In the genomic region with DNA sequence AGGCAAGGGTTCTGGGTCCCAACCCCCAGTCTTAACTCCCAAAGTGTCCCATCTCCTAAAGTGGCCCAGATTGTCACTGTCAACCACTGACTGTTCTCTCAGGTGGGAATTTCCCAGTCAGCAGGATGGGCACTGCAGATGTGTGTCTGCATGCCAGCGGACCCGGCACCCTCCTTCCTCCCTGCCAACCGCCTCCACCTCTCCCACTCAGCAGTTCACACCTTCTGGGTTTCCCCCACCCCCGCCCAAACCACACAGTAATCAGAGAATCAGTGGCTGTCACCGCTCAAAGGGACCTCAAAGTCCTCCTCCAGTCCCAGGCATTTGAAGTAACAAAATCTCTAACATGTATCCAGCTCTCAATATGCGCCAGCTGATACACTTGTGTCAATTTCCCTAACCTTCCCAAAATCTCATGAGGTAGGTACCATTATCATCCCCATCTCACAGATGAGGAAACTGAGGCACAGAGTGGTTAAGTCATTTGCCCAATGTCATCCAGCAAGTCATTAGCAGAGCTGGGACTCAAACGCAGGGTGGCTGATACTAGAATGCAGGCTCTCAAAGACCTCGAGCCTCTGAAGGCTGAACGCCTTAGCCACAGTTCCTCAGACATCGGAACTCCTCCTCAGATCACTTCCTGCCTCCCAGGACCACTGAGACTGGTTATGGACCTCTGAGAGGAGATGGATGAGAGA, we compare ENCODE assay signal across 1 cellular context.
TF ChIP-seq lines count a peak whose summit lies in the region.

No MANE protein-coding gene starts in this region.

TF ChIP-seq in GM23338, 12 proteins besides CTCF, POLR2A, EP300 and RAD21 (continued from another document):
- TF ChIP-seq, protein P1, sequence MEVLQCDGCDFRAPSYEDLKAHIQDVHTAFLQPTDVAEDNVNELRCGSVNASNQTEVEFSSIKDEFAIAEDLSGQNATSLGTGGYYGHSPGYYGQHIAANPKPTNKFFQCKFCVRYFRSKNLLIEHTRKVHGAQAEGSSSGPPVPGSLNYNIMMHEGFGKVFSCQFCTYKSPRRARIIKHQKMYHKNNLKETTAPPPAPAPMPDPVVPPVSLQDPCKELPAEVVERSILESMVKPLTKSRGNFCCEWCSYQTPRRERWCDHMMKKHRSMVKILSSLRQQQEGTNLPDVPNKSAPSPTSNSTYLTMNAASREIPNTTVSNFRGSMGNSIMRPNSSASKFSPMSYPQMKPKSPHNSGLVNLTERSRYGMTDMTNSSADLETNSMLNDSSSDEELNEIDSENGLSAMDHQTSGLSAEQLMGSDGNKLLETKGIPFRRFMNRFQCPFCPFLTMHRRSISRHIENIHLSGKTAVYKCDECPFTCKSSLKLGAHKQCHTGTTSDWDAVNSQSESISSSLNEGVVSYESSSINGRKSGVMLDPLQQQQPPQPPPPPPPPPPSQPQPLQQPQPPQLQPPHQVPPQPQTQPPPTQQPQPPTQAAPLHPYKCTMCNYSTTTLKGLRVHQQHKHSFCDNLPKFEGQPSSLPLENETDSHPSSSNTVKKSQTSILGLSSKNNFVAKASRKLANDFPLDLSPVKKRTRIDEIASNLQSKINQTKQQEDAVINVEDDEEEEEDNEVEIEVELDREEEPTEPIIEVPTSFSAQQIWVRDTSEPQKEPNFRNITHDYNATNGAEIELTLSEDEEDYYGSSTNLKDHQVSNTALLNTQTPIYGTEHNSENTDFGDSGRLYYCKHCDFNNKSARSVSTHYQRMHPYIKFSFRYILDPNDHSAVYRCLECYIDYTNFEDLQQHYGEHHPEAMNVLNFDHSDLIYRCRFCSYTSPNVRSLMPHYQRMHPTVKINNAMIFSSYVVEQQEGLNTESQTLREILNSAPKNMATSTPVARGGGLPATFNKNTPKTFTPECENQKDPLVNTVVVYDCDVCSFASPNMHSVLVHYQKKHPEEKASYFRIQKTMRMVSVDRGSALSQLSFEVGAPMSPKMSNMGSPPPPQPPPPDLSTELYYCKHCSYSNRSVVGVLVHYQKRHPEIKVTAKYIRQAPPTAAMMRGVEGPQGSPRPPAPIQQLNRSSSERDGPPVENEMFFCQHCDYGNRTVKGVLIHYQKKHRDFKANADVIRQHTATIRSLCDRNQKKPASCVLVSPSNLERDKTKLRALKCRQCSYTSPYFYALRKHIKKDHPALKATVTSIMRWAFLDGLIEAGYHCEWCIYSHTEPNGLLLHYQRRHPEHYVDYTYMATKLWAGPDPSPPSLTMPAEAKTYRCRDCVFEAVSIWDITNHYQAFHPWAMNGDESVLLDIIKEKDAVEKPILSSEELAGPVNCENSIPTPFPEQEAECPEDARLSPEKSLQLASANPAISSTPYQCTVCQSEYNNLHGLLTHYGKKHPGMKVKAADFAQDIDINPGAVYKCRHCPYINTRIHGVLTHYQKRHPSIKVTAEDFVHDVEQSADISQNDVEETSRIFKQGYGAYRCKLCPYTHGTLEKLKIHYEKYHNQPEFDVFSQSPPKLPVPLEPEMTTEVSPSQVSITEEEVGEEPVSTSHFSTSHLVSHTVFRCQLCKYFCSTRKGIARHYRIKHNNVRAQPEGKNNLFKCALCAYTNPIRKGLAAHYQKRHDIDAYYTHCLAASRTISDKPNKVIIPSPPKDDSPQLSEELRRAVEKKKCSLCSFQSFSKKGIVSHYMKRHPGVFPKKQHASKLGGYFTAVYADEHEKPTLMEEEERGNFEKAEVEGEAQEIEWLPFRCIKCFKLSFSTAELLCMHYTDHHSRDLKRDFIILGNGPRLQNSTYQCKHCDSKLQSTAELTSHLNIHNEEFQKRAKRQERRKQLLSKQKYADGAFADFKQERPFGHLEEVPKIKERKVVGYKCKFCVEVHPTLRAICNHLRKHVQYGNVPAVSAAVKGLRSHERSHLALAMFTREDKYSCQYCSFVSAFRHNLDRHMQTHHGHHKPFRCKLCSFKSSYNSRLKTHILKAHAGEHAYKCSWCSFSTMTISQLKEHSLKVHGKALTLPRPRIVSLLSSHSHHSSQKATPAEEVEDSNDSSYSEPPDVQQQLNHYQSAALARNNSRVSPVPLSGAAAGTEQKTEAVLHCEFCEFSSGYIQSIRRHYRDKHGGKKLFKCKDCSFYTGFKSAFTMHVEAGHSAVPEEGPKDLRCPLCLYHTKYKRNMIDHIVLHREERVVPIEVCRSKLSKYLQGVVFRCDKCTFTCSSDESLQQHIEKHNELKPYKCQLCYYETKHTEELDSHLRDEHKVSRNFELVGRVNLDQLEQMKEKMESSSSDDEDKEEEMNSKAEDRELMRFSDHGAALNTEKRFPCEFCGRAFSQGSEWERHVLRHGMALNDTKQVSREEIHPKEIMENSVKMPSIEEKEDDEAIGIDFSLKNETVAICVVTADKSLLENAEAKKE (CRISPR knock-in tag; IDR thresholded peaks at IDR 0.05): no peak
- TF ChIP-seq POLR2AphosphoS5 (IDR thresholded peaks at IDR 0.05; ENCODE audit: low read depth): no peak
